6 cellular contexts compared by ENCODE assay signal in genomic region chr9:126555421-126555820, GRCh38. TPM values are rescaled to one million over a fixed set of nuclear protein-coding genes. Genes with fewer than 3 reads are reported as not detected.
"Had no signal": no experiment of that assay in that cellular context is flagged by ENCODE, and none has a peak within 500 bp of the region (broad histone marks: within the 10 kb centered on the region; RNA-seq: fewer than 3 reads in every experiment).

No MANE protein-coding gene starts in this region.

RNA-seq across cellular contexts. Expression of gene LMX1B, which starts 58.3 kb away (rescaled TPM):
- total RNA-seq: dermis blood vessel endothelial cell, left lobe of liver, myocyte, smooth muscle cell, stomach, temporal lobe had no signal
- polyA plus RNA-seq: smooth muscle cell had no signal
